ENCODE assay signal across 3 cellular contexts in genomic region chr3:55300701-55301100, GRCh38.
TF ChIP-seq lines count a peak whose summit lies in the region.

No MANE protein-coding gene starts in this region.

TF ChIP-seq in HepG2, 621 proteins besides CTCF, POLR2A, EP300 and RAD21:
- TF ChIP-seq MAFK (conservative IDR thresholded peaks at IDR 0.05 in 1 of 2, IDR thresholded peaks at IDR 0.05 in 1 of 2; ENCODE audit: low read length in 2 of 2), result peak; percentile 55 to 62
- no peak for TF ChIP-seq ZNF18 (CRISPR knock-in tag; IDR thresholded peaks at IDR 0.05; ENCODE audit: insufficient replicate concordance)

TF ChIP-seq in A549, 52 proteins besides CTCF, POLR2A, EP300 and RAD21:
- TF ChIP-seq MAFK (IDR thresholded peaks at IDR 0.05; ENCODE audit: partially characterized antibody) (peak; percentile 22), SREBF2 (IDR thresholded peaks at IDR 0.05) (no peak)
TF ChIP-seq in A549: peak in this region for 1.

TF ChIP-seq in IMR-90, 13 proteins besides CTCF, POLR2A, EP300 and RAD21:
- TF ChIP-seq RFX5 (IDR thresholded peaks at IDR 0.05; ENCODE audit: low read depth, low read length), result no peak
- peak; percentile 43; the same call in 1 of the 2 replicates for TF ChIP-seq MAFK (IDR thresholded peaks at IDR 0.05; ENCODE audit: low read depth, low read length)
